Comparison of ENCODE assay signal across 24 cellular contexts in the genomic region with DNA sequence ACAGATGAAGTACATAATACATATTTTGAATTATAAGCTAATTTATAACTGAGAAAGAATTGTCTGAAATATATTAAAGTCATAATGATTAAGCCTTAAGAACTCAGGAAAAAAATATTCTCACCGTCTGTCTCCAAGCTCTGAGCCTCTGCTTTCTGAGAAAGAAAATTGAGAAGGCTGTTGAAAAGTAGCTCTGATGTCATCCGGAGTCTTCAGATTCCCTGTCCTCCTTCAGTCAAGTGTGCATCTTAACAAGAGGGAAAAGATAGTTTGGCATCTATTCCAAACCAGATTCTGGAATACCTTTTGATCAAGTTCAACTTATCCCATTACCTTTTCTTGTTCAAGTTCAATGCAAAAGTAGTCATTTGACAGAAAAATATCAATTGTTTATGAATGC.
"Had no signal": no experiment of that assay in that cellular context is flagged by ENCODE, and none has a peak within 500 bp of the region (broad histone marks: within the 10 kb centered on the region; RNA-seq: fewer than 3 reads in every experiment).

No MANE protein-coding gene starts in this region.

- H3K27me3 ChIP-seq: adrenal gland, ascending aorta, hepatocyte, testis, vagina had no signal

- H3K4me2 ChIP-seq: hepatocyte had no signal

- H2AFZ ChIP-seq: hepatocyte had no signal

- H3K9me3 ChIP-seq: adrenal gland, ascending aorta, testis, vagina had no signal

- FAIRE-seq: colon had no signal

- H3K27me3 Mint-ChIP-seq: activated CD4-positive, alpha-beta T cell treated with anti-CD3 and anti-CD28 coated beads, Interleukin-2, amount 10 ng/mL, durations not matched to agents 7 days and 5 days; activated naive CD8-positive, alpha-beta T cell; memory B cell; stimulated activated naive B cell treated with anti-CD40 and anti-IgM and Interleukin-4, amounts not matched to agents 10 μg/mL and 1 μg/mL and 100 μg/mL, for 72 hours had no signal

- H3K27ac ChIP-seq: adrenal gland, ascending aorta, hepatocyte, testis, vagina had no signal

- H3K9me3 Mint-ChIP-seq: activated CD4-positive, alpha-beta T cell treated with anti-CD3 and anti-CD28 coated beads, Interleukin-2, amount 10 ng/mL, durations not matched to agents 7 days and 5 days; immature natural killer cell; memory B cell; nephron had no signal

- H3K27ac Mint-ChIP-seq: activated CD4-positive, alpha-beta T cell treated with anti-CD3 and anti-CD28 coated beads, Interleukin-2, amount 10 ng/mL, durations not matched to agents 7 days and 5 days; activated CD8-positive, alpha-beta T cell treated with anti-CD3 and anti-CD28 coated beads, Interleukin-2, amount 10 ng/mL, durations not matched to agents 7 days and 5 days; activated naive CD8-positive, alpha-beta T cell; memory B cell; stimulated activated naive B cell treated with anti-CD40 and anti-IgM and Interleukin-4, amounts not matched to agents 10 μg/mL and 1 μg/mL and 100 μg/mL, for 72 hours had no signal

- H3K36me3 ChIP-seq: adrenal gland, ascending aorta, vagina had no signal

- H3K4me3 Mint-ChIP-seq: activated CD4-positive, alpha-beta T cell treated with anti-CD3 and anti-CD28 coated beads, Interleukin-2, amount 10 ng/mL, durations not matched to agents 7 days and 5 days; activated CD8-positive, alpha-beta T cell treated with anti-CD3 and anti-CD28 coated beads, Interleukin-2, amount 10 ng/mL, durations not matched to agents 7 days and 5 days; activated naive CD8-positive, alpha-beta T cell; immature natural killer cell; memory B cell; nephron; stimulated activated naive B cell treated with anti-CD40 and anti-IgM and Interleukin-4, amounts not matched to agents 10 μg/mL and 1 μg/mL and 100 μg/mL, for 72 hours had no signal

- H3K36me3 Mint-ChIP-seq: immature natural killer cell had no signal

- H3K4me3 ChIP-seq: adrenal gland, ascending aorta, hepatocyte, testis, vagina had no signal

- H3K4me1 Mint-ChIP-seq: activated CD4-positive, alpha-beta T cell treated with anti-CD3 and anti-CD28 coated beads, Interleukin-2, amount 10 ng/mL, durations not matched to agents 7 days and 5 days had no signal

- DNase-seq: activated CD4-positive, alpha-beta T cell treated with anti-CD3 and anti-CD28 coated beads, Interleukin-2, amount 10 ng/mL, durations not matched to agents 7 days and 5 days; activated CD8-positive, alpha-beta T cell treated with anti-CD3 and anti-CD28 coated beads, Interleukin-2, amount 10 ng/mL, durations not matched to agents 7 days and 5 days; activated gamma-delta T cell treated with Interleukin-2 at 50 U/mL for 16 hours; adrenal gland; central memory CD4-positive, alpha-beta T cell; effector memory CD4-positive, alpha-beta T cell; foreskin melanocyte; glutamatergic neuron; immature natural killer cell; posterior cingulate gyrus; stimulated activated CD4-positive, alpha-beta T cell treated with anti-CD3 and anti-CD28 coated beads, Interleukin-2, amount 100 ng/mL, for 48 hours; stimulated activated CD8-positive, alpha-beta memory T cell treated with anti-CD3 and anti-CD28 coated beads, Interleukin-4, amount 100 ng/mL, for 48 hours; stimulated activated naive B cell treated with anti-CD40 and anti-IgM and Interleukin-4, amounts not matched to agents 10 μg/mL and 1 μg/mL and 100 μg/mL, for 72 hours; testis; trophoblast cell had no signal

- H3K4me1 ChIP-seq: ascending aorta, testis had no signal

- ATAC-seq: activated CD4-positive, CD25-positive, alpha-beta regulatory T cell treated with anti-CD3 and anti-CD28 coated beads, Interleukin-2, amount 50 U/mL, for 24 hours; activated CD8-positive, alpha-beta T cell treated with anti-CD3 and anti-CD28 coated beads, Interleukin-2, amount 10 ng/mL, durations not matched to agents 7 days and 5 days; sciatic nerve; stimulated activated naive B cell treated with anti-CD40 and anti-IgM and Interleukin-4, amounts not matched to agents 10 μg/mL and 1 μg/mL and 100 μg/mL, for 72 hours had no signal
